In genomic region chr15:40775007-40775406, GRCh38 we compare ENCODE assay signal across 1 cellular context.
TF ChIP-seq lines count a peak whose summit lies in the region.

No MANE protein-coding gene starts in this region.

TF ChIP-seq in K562, 482 proteins besides CTCF, POLR2A, EP300 and RAD21:
- TF ChIP-seq NCOA2 (IDR thresholded peaks at IDR 0.05; ENCODE audit: partially characterized antibody in 2 of 2) = no peak
- no peak for TF ChIP-seq SP2 (IDR thresholded peaks at IDR 0.05; ENCODE audit: extremely low read depth, low read depth, low read length, poor library complexity, severe bottlenecking)
- TF ChIP-seq E2F8 (IDR thresholded peaks at IDR 0.05; ENCODE audit: low read depth, partially characterized antibody) = no peak
- no peak for TF ChIP-seq EZH2 (IDR thresholded peaks at IDR 0.05; ENCODE audit: borderline replicate concordance, low read depth, low read length)
- no peak for TF ChIP-seq ATF2 (CRISPR knock-in tag; IDR thresholded peaks at IDR 0.05)
- no peak for TF ChIP-seq CBX1 (IDR thresholded peaks at IDR 0.05; ENCODE audit: low read depth)
- no peak for TF ChIP-seq DIDO1 (tag; IDR thresholded peaks at IDR 0.05; ENCODE audit: low read depth)
- no peak for TF ChIP-seq LCOR (CRISPR knock-in tag; IDR thresholded peaks at IDR 0.05)
- no peak for TF ChIP-seq CHD2 (IDR thresholded peaks at IDR 0.05; ENCODE audit: low read depth, low read length)
- TF ChIP-seq PRDM10 (IDR thresholded peaks at IDR 0.05; ENCODE audit: partially characterized antibody) = no peak
- TF ChIP-seq CHCHD3 (CRISPR knock-in tag; IDR thresholded peaks at IDR 0.05) = no peak
- no peak for TF ChIP-seq RBM14 (IDR thresholded peaks at IDR 0.05; ENCODE audit: borderline replicate concordance, insufficient read depth, low read depth, low read length)
- no peak for TF ChIP-seq LEF1 (IDR thresholded peaks at IDR 0.05)
